In the genomic region with DNA sequence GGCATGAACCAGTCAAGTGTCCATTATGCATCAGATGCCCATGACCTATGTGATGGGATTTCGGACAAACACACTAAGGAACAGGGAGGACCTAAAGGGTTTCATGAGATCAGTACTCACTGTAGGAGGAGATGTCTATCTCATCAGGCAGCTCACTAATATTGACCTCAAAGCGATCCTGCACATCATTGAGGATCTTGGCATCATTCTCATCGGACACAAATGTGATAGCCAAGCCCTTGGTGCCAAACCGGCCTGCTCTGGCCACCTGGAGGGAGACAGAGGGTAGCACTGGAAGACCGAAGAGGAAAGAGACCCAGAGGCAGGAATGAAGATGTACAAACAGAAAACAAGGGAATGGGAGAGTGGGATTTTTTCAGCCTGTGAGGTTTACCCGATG, we compare ENCODE assay signal across 3 cellular contexts.
TF ChIP-seq lines count a peak whose summit lies in the region.

No MANE protein-coding gene starts in this region.

TF ChIP-seq in GM12891, 5 proteins besides CTCF, POLR2A, EP300 and RAD21:
- TF ChIP-seq POLR2AphosphoS5 (IDR thresholded peaks at IDR 0.05; ENCODE audit: low read depth, low read length) = peak; percentile 18; the same call in 1 of the 2 replicates
- TF ChIP-seq SPI1 (IDR thresholded peaks at IDR 0.05; ENCODE audit: low read depth, low read length) = no peak

TF ChIP-seq in HEK293, 187 proteins besides CTCF, POLR2A, EP300 and RAD21:
- TF ChIP-seq ZNF10 (tag by site-specific recombination; IDR thresholded peaks at IDR 0.05) (no peak), ZNF600 (tag by site-specific recombination; IDR thresholded peaks at IDR 0.05) (peak; percentile 56; the same call in 1 of the 2 replicates), WT1 (tag by site-specific recombination; IDR thresholded peaks at IDR 0.05) (peak; percentile 8; the same call in 1 of the 2 replicates), ZBTB17 (tag by site-specific recombination; IDR thresholded peaks at IDR 0.05) (peak; percentile 56; the same call in 1 of the 2 replicates)
- TF ChIP-seq, protein P1, sequence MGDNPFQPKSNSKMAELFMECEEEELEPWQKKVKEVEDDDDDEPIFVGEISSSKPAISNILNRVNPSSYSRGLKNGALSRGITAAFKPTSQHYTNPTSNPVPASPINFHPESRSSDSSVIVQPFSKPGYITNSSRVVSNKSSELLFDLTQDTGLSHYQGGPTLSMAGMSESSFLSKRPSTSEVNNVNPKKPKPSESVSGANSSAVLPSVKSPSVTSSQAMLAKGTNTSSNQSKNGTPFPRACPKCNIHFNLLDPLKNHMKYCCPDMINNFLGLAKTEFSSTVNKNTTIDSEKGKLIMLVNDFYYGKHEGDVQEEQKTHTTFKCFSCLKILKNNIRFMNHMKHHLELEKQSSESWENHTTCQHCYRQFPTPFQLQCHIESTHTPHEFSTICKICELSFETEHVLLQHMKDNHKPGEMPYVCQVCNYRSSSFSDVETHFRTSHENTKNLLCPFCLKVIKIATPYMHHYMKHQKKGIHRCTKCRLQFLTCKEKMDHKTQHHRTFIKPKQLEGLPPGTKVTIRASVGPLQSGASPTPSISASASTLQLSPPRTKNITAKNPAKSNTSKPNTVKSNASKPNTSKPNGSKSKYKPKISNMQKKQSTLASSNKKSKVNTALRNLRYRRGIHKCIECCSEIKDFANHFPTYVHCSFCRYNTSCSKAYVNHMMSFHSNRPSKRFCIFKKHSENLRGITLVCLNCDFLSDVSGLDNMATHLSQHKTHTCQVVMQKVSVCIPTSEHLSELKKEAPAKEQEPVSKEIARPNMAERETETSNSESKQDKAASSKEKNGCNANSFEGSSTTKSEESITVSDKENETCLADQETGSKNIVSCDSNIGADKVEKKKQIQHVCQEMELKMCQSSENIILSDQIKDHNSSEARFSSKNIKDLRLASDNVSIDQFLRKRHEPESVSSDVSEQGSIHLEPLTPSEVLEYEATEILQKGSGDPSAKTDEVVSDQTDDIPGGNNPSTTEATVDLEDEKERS (tag by site-specific recombination; IDR thresholded peaks at IDR 0.05) = no peak

TF ChIP-seq in K562, 482 proteins besides CTCF, POLR2A, EP300 and RAD21:
- TF ChIP-seq ZNF253 (CRISPR knock-in tag; conservative IDR thresholded peaks at IDR 0.05) (no peak), KLF1 (tag; IDR thresholded peaks at IDR 0.05) (no peak), NCOA2 (IDR thresholded peaks at IDR 0.05; ENCODE audit: partially characterized antibody in 2 of 2) (no peak), POLR2G (IDR thresholded peaks at IDR 0.05; ENCODE audit: low read depth, low read length) (peak; percentile 30; the same call in 1 of the 2 replicates), SUPT5H (IDR thresholded peaks at IDR 0.05) (peak; percentile 54; the same call in 1 of the 2 replicates), SMARCC2 (IDR thresholded peaks at IDR 0.05; ENCODE audit: low read depth) (no peak), GTF2E2 (tag; IDR thresholded peaks at IDR 0.05) (no peak), ZNF57 (CRISPR knock-in tag; IDR thresholded peaks at IDR 0.05) (no peak), HIVEP1 (CRISPR knock-in tag; IDR thresholded peaks at IDR 0.05) (no peak), POLR3A (IDR thresholded peaks at IDR 0.05; ENCODE audit: borderline replicate concordance, extremely low read depth, insufficient read depth, insufficient read length) (no peak), POLR2AphosphoS5 (IDR thresholded peaks at IDR 0.05; ENCODE audit: control insufficient read depth, insufficient read depth, low read depth, low read length) (0 out of 2 replicates have a peak, but pooled peaks have one; percentile 12)
- TF ChIP-seq, protein P2, sequence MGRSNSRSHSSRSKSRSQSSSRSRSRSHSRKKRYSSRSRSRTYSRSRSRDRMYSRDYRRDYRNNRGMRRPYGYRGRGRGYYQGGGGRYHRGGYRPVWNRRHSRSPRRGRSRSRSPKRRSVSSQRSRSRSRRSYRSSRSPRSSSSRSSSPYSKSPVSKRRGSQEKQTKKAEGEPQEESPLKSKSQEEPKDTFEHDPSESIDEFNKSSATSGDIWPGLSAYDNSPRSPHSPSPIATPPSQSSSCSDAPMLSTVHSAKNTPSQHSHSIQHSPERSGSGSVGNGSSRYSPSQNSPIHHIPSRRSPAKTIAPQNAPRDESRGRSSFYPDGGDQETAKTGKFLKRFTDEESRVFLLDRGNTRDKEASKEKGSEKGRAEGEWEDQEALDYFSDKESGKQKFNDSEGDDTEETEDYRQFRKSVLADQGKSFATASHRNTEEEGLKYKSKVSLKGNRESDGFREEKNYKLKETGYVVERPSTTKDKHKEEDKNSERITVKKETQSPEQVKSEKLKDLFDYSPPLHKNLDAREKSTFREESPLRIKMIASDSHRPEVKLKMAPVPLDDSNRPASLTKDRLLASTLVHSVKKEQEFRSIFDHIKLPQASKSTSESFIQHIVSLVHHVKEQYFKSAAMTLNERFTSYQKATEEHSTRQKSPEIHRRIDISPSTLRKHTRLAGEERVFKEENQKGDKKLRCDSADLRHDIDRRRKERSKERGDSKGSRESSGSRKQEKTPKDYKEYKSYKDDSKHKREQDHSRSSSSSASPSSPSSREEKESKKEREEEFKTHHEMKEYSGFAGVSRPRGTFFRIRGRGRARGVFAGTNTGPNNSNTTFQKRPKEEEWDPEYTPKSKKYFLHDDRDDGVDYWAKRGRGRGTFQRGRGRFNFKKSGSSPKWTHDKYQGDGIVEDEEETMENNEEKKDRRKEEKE (IDR thresholded peaks at IDR 0.05; ENCODE audit: borderline replicate concordance in 1 of 2, control insufficient read depth in 1 of 2, low read depth in 2 of 2, low read length in 1 of 2) = no peak
